ENCODE assay signal across 20 cellular contexts in the genomic region with DNA sequence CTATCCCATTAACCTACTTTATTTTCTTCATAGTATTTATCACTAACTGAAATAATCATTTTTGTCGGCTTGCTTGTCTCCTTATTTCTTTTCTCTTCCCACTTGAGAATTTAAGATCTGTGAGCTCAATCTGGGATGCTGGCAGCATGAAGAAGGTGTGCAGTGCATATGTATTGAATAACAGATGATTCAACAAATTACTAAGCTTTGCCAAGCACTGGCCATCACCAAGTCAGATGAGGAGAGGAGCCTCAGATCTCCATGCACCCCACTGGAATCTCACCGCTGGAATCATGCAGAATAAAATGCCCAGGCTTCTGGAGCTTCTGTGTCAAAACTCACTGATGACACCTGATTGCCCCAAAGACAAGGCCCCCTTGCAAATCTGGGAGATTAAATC. TPM values are rescaled to one million over a fixed set of nuclear protein-coding genes. Genes with fewer than 3 reads are reported as not detected.
"Had no signal": no experiment of that assay in that cellular context is flagged by ENCODE, and none has a peak within 500 bp of the region (broad histone marks: within the 10 kb centered on the region; RNA-seq: fewer than 3 reads in every experiment).

No MANE protein-coding gene starts in this region.

- DNase-seq: Karpas-422, KG1, MM.1S, NCI-H1092 treated with DMSO at 0.1 percent for 48 hours, NCI-H1436, NCI-H187, NCI-H2029, NCI-H2171, NCI-H226, NCI-H446, NCI-H510A, NCI-H524 treated with DMSO at 0.1 percent for 48 hours, NCI-H774, PC-3, SHP77, SW 1271, T-cell had no signal

- H3K4me1 Mint-ChIP-seq: T-cell had no signal

- ATAC-seq: Panc1, PC-3, T-cell had no signal

- H3K9me3 Mint-ChIP-seq: T-cell had no signal

- H3K36me3 Mint-ChIP-seq: T-cell had no signal

- H3K27ac Mint-ChIP-seq: T-cell had no signal

- H3K27ac ChIP-seq: RWPE1 had no signal

- H3K4me3 Mint-ChIP-seq: T-cell had no signal

RNA-seq across cellular contexts. Expression of gene PPP1R3C, which starts 47.6 kb away (rescaled TPM):
- total RNA-seq: HT-29, PC-3 had no signal
